Comparison of ENCODE assay signal across 8 cellular contexts in the genomic region with DNA sequence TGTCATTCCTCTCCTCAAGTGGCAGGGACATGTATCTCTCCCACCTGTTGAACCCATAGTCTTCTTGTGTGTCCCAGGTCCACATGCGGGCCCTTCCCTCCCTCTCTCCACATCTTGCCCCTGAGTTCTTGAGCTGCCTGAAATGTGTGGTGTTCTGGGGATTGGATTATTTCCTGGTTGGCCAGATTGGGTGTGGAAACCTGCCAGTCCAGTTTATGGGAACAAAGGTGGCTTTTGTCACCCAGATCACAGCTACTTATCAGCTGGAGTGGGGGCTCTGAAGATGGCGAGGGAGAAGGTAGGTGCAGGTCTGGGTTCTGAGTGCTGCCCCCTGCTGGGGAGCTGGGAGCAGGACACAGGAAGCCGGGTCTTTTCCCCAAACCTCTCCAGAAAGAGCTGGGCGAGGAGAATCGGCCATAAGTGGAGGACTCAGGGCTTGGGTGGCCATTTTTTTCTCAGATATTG. TPM values are rescaled to one million over a fixed set of nuclear protein-coding genes. Genes with fewer than 3 reads are reported as not detected.
DNase-seq lines count a peak whose midpoint lies in the region; ATAC-seq and TF ChIP-seq lines count a peak whose summit lies in the region.

No MANE protein-coding gene starts in this region.

- no peak overlapping the region for H3K27ac ChIP-seq in foreskin keratinocyte

- H3K27me3 ChIP-seq in MG63 (no peaks in the 10 kb centered on the region), foreskin keratinocyte (no peaks in the 10 kb centered on the region)

- H3K4me3 ChIP-seq in MG63: no peak overlapping the region

- H3K36me3 ChIP-seq in MG63: peaks cover 100% of the 10 kb centered on the region

- no peaks in the 10 kb centered on the region for H3K9me3 ChIP-seq in MG63

- peak; percentile 69 for ATAC-seq in foreskin keratinocyte
- ATAC-seq in HG02970 (IDR thresholded peaks at IDR 0.05; ENCODE audit: low FRiP score, unreplicated experiment): no peak

- DNase-seq in DMS53 treated with DMSO at 0.1 percent for 48 hours (lab: John Stamatoyannopoulos, UW; ENCODE audit: unreplicated experiment) (peak; percentile 11), GM20000 (ENCODE audit: low spot score) (peak; percentile 80), MG63 (peak; percentile 20), activated T-cell treated with anti-CD3 and anti-CD28 coated beads for 4 hours (peak; percentile 21), foreskin keratinocyte (no peak), T1000 (lab: John Stamatoyannopoulos, UW) (no peak)
- peak; percentile 19 to 42 for DNase-seq in stimulated activated CD4-positive, alpha-beta T cell treated with anti-CD3 and anti-CD28 coated beads, Interleukin-15, amount 100 ng/mL, for 1 hour (ENCODE audit: low read depth in 1 of 2, low spot score in 1 of 2)

- H3K4me1 ChIP-seq in foreskin keratinocyte: no peaks in the 10 kb centered on the region

- TF ChIP-seq CTCF in GM20000 (IDR thresholded peaks at IDR 0.05; ENCODE audit: extremely low read depth, missing control alignments) (peak; percentile 84), foreskin keratinocyte (conservative IDR thresholded peaks at IDR 0.05) (peak; percentile 76)

RNA-seq across cellular contexts. Expression of a gene that starts 14.2 kb away (rescaled TPM):
- 18.8 and 22.7 TPM in 2 replicates for total RNA-seq in MG63 (2014; rRNA removed; shearing (Covaris generic); ENCODE audit: low replicate concordance)
- total RNA-seq in foreskin keratinocyte: 5.7 and 6.2 TPM in 2 replicates
- 2.3 and 2.7 TPM in 2 replicates for polyA plus RNA-seq in foreskin keratinocyte

RNA-seq across cellular contexts. Expression of a gene that starts 26.6 kb away (rescaled TPM):
- not detected in 2 replicates for total RNA-seq in MG63 (2014; rRNA removed; shearing (Covaris generic); ENCODE audit: low replicate concordance)
- total RNA-seq in foreskin keratinocyte: not detected in 2 replicates
- not detected in 2 replicates for polyA plus RNA-seq in foreskin keratinocyte

RNA-seq across cellular contexts. Expression of a gene that starts 43.5 kb away (rescaled TPM):
- 51.9 and 55.0 TPM in 2 replicates for total RNA-seq in MG63 (2014; rRNA removed; shearing (Covaris generic); ENCODE audit: low replicate concordance)
- 37.2 and 40.8 TPM in 2 replicates for total RNA-seq in foreskin keratinocyte
- polyA plus RNA-seq in foreskin keratinocyte: 12.6 and 14.3 TPM in 2 replicates

Comparison
In these comparisons a context has a peak if more than half of its experiments do, and no peak if none do; other contexts are left out.
1. DNase-seq: peak in DMS53 treated with DMSO at 0.1 percent for 48 hours (single experiment), GM20000 (single experiment), MG63 (single experiment), activated T-cell treated with anti-CD3 and anti-CD28 coated beads for 4 hours (single experiment) and stimulated activated CD4-positive, alpha-beta T cell treated with anti-CD3 and anti-CD28 coated beads, Interleukin-15, amount 100 ng/mL, for 1 hour (2 of 2); none in foreskin keratinocyte (0 of 2) and T1000 (single experiment).